Comparison of ENCODE assay signal across 14 cellular contexts in the genomic region with DNA sequence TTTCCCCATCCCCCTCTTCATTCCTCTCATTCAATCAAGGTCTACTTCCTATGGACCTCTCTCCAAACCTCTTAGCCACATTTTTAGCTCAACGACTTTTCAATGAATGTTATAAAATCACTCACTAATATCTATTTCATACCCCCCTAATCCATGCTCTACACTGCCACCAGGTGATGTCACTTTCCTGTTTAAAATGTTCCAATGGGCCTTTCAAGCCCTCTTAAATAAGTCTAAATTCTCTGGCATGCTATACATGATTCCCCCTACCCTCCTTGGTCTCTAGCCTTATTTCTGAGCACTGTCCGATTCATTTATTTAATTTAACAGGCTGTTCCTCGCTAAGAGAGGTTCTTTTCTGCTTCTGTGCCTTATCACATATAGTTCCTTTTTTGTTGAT. TPM values are rescaled to one million over a fixed set of nuclear protein-coding genes. Genes with fewer than 3 reads are reported as not detected.
DNase-seq lines count a peak whose midpoint lies in the region; ATAC-seq, FAIRE-seq and TF ChIP-seq lines count a peak whose summit lies in the region.
"Had no signal": no experiment of that assay in that cellular context is flagged by ENCODE, and none has a peak within 500 bp of the region (broad histone marks: within the 10 kb centered on the region; RNA-seq: fewer than 3 reads in every experiment).

No MANE protein-coding gene starts in this region.

- H3K9me3 Mint-ChIP-seq in CD8-positive, alpha-beta memory T cell, result no peaks in the 10 kb centered on the region
- no peaks in the 10 kb centered on the region for H3K9me3 Mint-ChIP-seq in immature natural killer cell
- H3K9me3 Mint-ChIP-seq in osteocyte (ENCODE audit: unreplicated experiment), result no peaks in the 10 kb centered on the region

- no peak for ATAC-seq in T-helper 17 cell
- ATAC-seq in GM18907 (IDR thresholded peaks at IDR 0.05; ENCODE audit: unreplicated experiment), result no peak

- POLR2A ChIA-PET in CD8-positive, alpha-beta memory T cell (lab: Charles Lee), result no interaction called here

- FAIRE-seq in GM19239 (lab: Jason Lieb, UNC), result peak; percentile 47
- FAIRE-seq: astrocyte had no signal

- H3K4me3 ChIP-seq in CD8-positive, alpha-beta memory T cell (ENCODE audit: low read length), result no peak overlapping the region
- no peak overlapping the region for H3K4me3 ChIP-seq in MG63
- H3K4me3 ChIP-seq: dorsolateral prefrontal cortex, smooth muscle cell had no signal

- peaks cover 0 to 7% (median 1%) of the 10 kb centered on the region in 3 donors for H3K36me3 Mint-ChIP-seq in CD8-positive, alpha-beta memory T cell
- H3K36me3 Mint-ChIP-seq in T-helper 17 cell (ENCODE audit: low read depth), result peaks cover 2% of the 10 kb centered on the region
- peaks cover 0 to 5% (median 4%) of the 10 kb centered on the region in 3 donors for H3K36me3 Mint-ChIP-seq in immature natural killer cell
- H3K36me3 Mint-ChIP-seq in osteocyte (ENCODE audit: unreplicated experiment), result peaks cover 3% of the 10 kb centered on the region

- no peaks in the 10 kb centered on the region for H3K36me3 ChIP-seq in CD8-positive, alpha-beta memory T cell (ENCODE audit: insufficient read depth, low read length)
- no peaks in the 10 kb centered on the region for H3K36me3 ChIP-seq in MG63

- H3K27ac Mint-ChIP-seq in CD8-positive, alpha-beta memory T cell, result peak overlapping the region in 6 of 8 donors; percentile 0 to 77 (median 11)
- H3K27ac Mint-ChIP-seq in T-helper 17 cell (peak overlapping the region; percentile 80), immature natural killer cell (peak overlapping the region; percentile 21 to 76 (median 42)), osteocyte (ENCODE audit: unreplicated experiment) (no peak overlapping the region)

- peaks cover 65 to 95% (median 89%) of the 10 kb centered on the region in 3 donors for H3K4me1 Mint-ChIP-seq in CD8-positive, alpha-beta memory T cell
- H3K4me1 Mint-ChIP-seq in T-helper 17 cell (peaks cover 37% of the 10 kb centered on the region), immature natural killer cell (peaks cover 70 to 98% of the 10 kb centered on the region in 2 donors), osteocyte (ENCODE audit: unreplicated experiment) (peaks cover 23% of the 10 kb centered on the region)

- CTCF ChIA-PET in CD8-positive, alpha-beta memory T cell (lab: Charles Lee), result interaction anchor here (1.6 kb wide), 1 partner anchor 10 kb away, joined by 4 read pairs; a partner anchor contains a TSS

- H3K9me3 ChIP-seq in CD8-positive, alpha-beta memory T cell (ENCODE audit: low read length), result no peaks in the 10 kb centered on the region
- no peaks in the 10 kb centered on the region for H3K9me3 ChIP-seq in T-helper 17 cell (ENCODE audit: control insufficient read depth, low read length, poor library complexity, severe bottlenecking)
- no peaks in the 10 kb centered on the region for H3K9me3 ChIP-seq in MG63

- DNase-seq in CD8-positive, alpha-beta memory T cell, result no peak
- DNase-seq in GM19239 (ENCODE audit: insufficient read length, low spot score), result no peak
- DNase-seq in T-helper 17 cell, result no peak
- DNase-seq in immature natural killer cell, result no peak
- DNase-seq in MG63, result no peak
- no peak for DNase-seq in osteocyte (ENCODE audit: extremely low spot score, unreplicated experiment)
- DNase-seq in COLO829 (ENCODE audit: low spot score), result no peak
- DNase-seq: dorsolateral prefrontal cortex, NCI-H2171, occipital lobe had no signal

- no peaks in the 10 kb centered on the region for H3K27me3 Mint-ChIP-seq in CD8-positive, alpha-beta memory T cell
- H3K27me3 Mint-ChIP-seq in T-helper 17 cell (no peaks in the 10 kb centered on the region), immature natural killer cell (ENCODE audit: low read depth in 3 of 3) (no peaks in the 10 kb centered on the region), osteocyte (ENCODE audit: unreplicated experiment) (no peaks in the 10 kb centered on the region)

- peak overlapping the region in 4 of 7 donors; percentile 10 to 59 (median 21) for H3K4me3 Mint-ChIP-seq in CD8-positive, alpha-beta memory T cell
- H3K4me3 Mint-ChIP-seq in T-helper 17 cell, result peak overlapping the region; percentile 52
- peak overlapping the region in 4 of 5 donors; percentile 2 to 66 (median 16) for H3K4me3 Mint-ChIP-seq in immature natural killer cell
- H3K4me3 Mint-ChIP-seq in osteocyte (ENCODE audit: unreplicated experiment), result no peak overlapping the region

- peaks cover 39% of the 10 kb centered on the region for H3K4me1 ChIP-seq in CD8-positive, alpha-beta memory T cell (ENCODE audit: insufficient read depth, low read length)

- no peak for TF ChIP-seq CTCF in osteocyte (IDR thresholded peaks at IDR 0.05)

- no peak overlapping the region for H3K27ac ChIP-seq in CD8-positive, alpha-beta memory T cell (ENCODE audit: low read depth, low read length)
- H3K27ac ChIP-seq: VCaP had no signal

- H3K27me3 ChIP-seq in CD8-positive, alpha-beta memory T cell (ENCODE audit: insufficient read depth, low read length, poor library complexity, severe bottlenecking), result no peaks in the 10 kb centered on the region
- no peaks in the 10 kb centered on the region for H3K27me3 ChIP-seq in MG63
- H3K27me3 ChIP-seq: dorsolateral prefrontal cortex had no signal

RNA-seq across cellular contexts. Expression of a gene that starts 9.3 kb away (rescaled TPM):
- 10 to 100 TPM; 17.0 to 17.3 TPM for total RNA-seq in CD8-positive, alpha-beta memory T cell
- polyA plus RNA-seq in CD8-positive, alpha-beta memory T cell, result 26.6 TPM
- total RNA-seq in T-helper 17 cell, result 10 to 100 TPM in 1 of 2 donors, 1 to 10 TPM in 1; 9.1 to 15.9 TPM
- 10 to 100 TPM; 38.8 to 45.2 (median 39.5) TPM for polyA plus RNA-seq in immature natural killer cell
- 10.8 and 11.4 TPM in 2 replicates for total RNA-seq in MG63 (2014; rRNA removed; shearing (Covaris generic); ENCODE audit: low replicate concordance)
- total RNA-seq in osteocyte, result 15.6 and 16.2 TPM in 2 replicates

RNA-seq across cellular contexts. Expression of a gene that starts 9.7 kb away (rescaled TPM):
- 10 to 100 TPM; 11.4 to 12.3 TPM for total RNA-seq in CD8-positive, alpha-beta memory T cell
- 13.5 TPM for polyA plus RNA-seq in CD8-positive, alpha-beta memory T cell
- total RNA-seq in T-helper 17 cell (1 to 10 TPM; 5.4 to 6.2 TPM), osteocyte (10.8 and 11.6 TPM in 2 replicates)
- polyA plus RNA-seq in immature natural killer cell, result 10 to 100 TPM; 10.9 to 16.0 (median 12.3) TPM
- 4.6 and 9.4 TPM in 2 replicates for total RNA-seq in MG63 (2014; rRNA removed; shearing (Covaris generic); ENCODE audit: low replicate concordance)
